Comparison of ENCODE assay signal across 22 cellular contexts in the genomic region with DNA sequence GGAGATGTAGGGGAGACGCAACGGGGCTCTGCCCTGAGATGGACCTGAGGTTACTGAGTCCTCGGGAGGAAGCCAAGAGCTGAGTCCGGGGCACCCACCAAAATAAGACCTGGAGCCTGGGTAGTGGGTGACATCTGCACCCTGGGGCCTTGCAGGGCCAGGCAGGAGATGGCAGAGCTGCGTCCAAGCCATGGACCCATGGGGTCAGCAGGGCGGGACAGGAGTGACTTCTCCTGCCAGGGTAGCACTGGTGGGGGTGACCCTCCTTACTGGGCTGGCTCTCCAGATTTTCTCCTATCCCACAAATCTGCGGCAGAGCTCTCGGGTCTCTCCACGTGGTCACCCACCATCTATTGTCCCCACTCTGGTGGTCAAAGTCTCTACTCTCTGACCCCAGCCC. TPM values are rescaled to one million over a fixed set of nuclear protein-coding genes. Genes with fewer than 3 reads are reported as not detected.
A peak's percentile ranks its signal among the peaks of the same experiment; 100 is the strongest.
DNase-seq lines count a peak whose midpoint lies in the region; ATAC-seq and TF ChIP-seq lines count a peak whose summit lies in the region.
"Had no signal": no experiment of that assay in that cellular context is flagged by ENCODE, and none has a peak within 500 bp of the region (broad histone marks: within the 10 kb centered on the region; RNA-seq: fewer than 3 reads in every experiment).

No MANE protein-coding gene starts in this region.

- no peaks in the 10 kb centered on the region for H3K36me3 ChIP-seq in esophagus muscularis mucosa

- H3K27ac Mint-ChIP-seq in activated CD4-positive, alpha-beta T cell treated with anti-CD3 and anti-CD28 coated beads, Interleukin-2, amount 10 ng/mL, durations not matched to agents 24 days and 14 days, result no peak overlapping the region
- no peak overlapping the region for H3K27ac Mint-ChIP-seq in osteocyte (ENCODE audit: unreplicated experiment)
- H3K27ac Mint-ChIP-seq: CD4-positive, alpha-beta memory T cell; H9; HFFc6 had no signal

- intact Hi-C loops in activated CD4-positive, alpha-beta T cell treated with anti-CD3 and anti-CD28 coated beads, Interleukin-2, amount 10 ng/mL, durations not matched to agents 24 days and 14 days (cut with micrococcal nuclease), result no loop called here
- intact Hi-C loops in esophagus muscularis mucosa (cut with DNase I), result no loop called here

- TF ChIP-seq CTCF in esophagus muscularis mucosa (IDR thresholded peaks at IDR 0.05) (no peak), osteocyte (IDR thresholded peaks at IDR 0.05) (no peak)

- no peak overlapping the region for H3K27ac ChIP-seq in esophagus muscularis mucosa (replicated peaks in 1 of 4)
- H3K27ac ChIP-seq: 22Rv1, GM23248 had no signal

- WGBS in esophagus muscularis mucosa, result 90% methylated on average over 9 of the region's 9 CpGs

- peaks cover 6% of the 10 kb centered on the region for H3K27me3 Mint-ChIP-seq in activated CD4-positive, alpha-beta T cell treated with anti-CD3 and anti-CD28 coated beads, Interleukin-2, amount 10 ng/mL, durations not matched to agents 24 days and 14 days
- peaks cover 60% of the 10 kb centered on the region for H3K27me3 Mint-ChIP-seq in osteocyte (ENCODE audit: unreplicated experiment)

- peak; percentile 37 for DNase-seq in activated CD4-positive, alpha-beta T cell treated with anti-CD3 and anti-CD28 coated beads, Interleukin-2, amount 10 ng/mL, durations not matched to agents 24 days and 14 days
- DNase-seq in activated CD4-positive, alpha-beta T cell treated with anti-CD3 and anti-CD28 coated beads for 1 hour, result no peak
- DNase-seq in esophagus muscularis mucosa (ENCODE audit: extremely low spot score) (peak; percentile 85), osteocyte (ENCODE audit: extremely low spot score, unreplicated experiment) (peak; percentile 77), hepatic stellate cell (ENCODE audit: low spot score) (no peak), NCI-H526 treated with DMSO at 0.1 percent for 48 hours (lab: John Stamatoyannopoulos, UW) (no peak), occipital lobe (lab: John Stamatoyannopoulos, UW) (no peak)
- DNase-seq: C1 segment of cervical spinal cord; Calu3; CD4-positive, alpha-beta memory T cell; COR-L47; DMS53; DMS79 treated with DMSO at 0.1 percent for 48 hours; GF-D8; H9; HFFc6 had no signal

- no peak for TF ChIP-seq EP300 in esophagus muscularis mucosa (IDR thresholded peaks at IDR 0.05)

- H3K4me3 Mint-ChIP-seq in activated CD4-positive, alpha-beta T cell treated with anti-CD3 and anti-CD28 coated beads, Interleukin-2, amount 10 ng/mL, durations not matched to agents 24 days and 14 days, result no peak overlapping the region
- no peak overlapping the region for H3K4me3 Mint-ChIP-seq in osteocyte (ENCODE audit: unreplicated experiment)
- H3K4me3 Mint-ChIP-seq: CD4-positive, alpha-beta memory T cell; H9; HFFc6 had no signal

- H3K36me3 Mint-ChIP-seq in activated CD4-positive, alpha-beta T cell treated with anti-CD3 and anti-CD28 coated beads, Interleukin-2, amount 10 ng/mL, durations not matched to agents 24 days and 14 days (ENCODE audit: low read depth), result no peaks in the 10 kb centered on the region
- no peaks in the 10 kb centered on the region for H3K36me3 Mint-ChIP-seq in osteocyte (ENCODE audit: unreplicated experiment)
- H3K36me3 Mint-ChIP-seq: CD4-positive, alpha-beta memory T cell had no signal

- no peaks in the 10 kb centered on the region for H3K4me1 Mint-ChIP-seq in activated CD4-positive, alpha-beta T cell treated with anti-CD3 and anti-CD28 coated beads, Interleukin-2, amount 10 ng/mL, durations not matched to agents 24 days and 14 days
- H3K4me1 Mint-ChIP-seq in osteocyte (ENCODE audit: unreplicated experiment), result no peaks in the 10 kb centered on the region
- H3K4me1 Mint-ChIP-seq: CD4-positive, alpha-beta memory T cell had no signal

- H3K9me3 Mint-ChIP-seq in activated CD4-positive, alpha-beta T cell treated with anti-CD3 and anti-CD28 coated beads, Interleukin-2, amount 10 ng/mL, durations not matched to agents 24 days and 14 days, result no peaks in the 10 kb centered on the region
- H3K9me3 Mint-ChIP-seq in osteocyte (ENCODE audit: unreplicated experiment), result no peaks in the 10 kb centered on the region
- H3K9me3 Mint-ChIP-seq: CD4-positive, alpha-beta memory T cell; H9; HFFc6 had no signal

- H3K4me1 ChIP-seq in esophagus muscularis mucosa, result no peaks in the 10 kb centered on the region

- no peak for TF ChIP-seq POLR2A in esophagus muscularis mucosa (IDR thresholded peaks at IDR 0.05; ENCODE audit: low read depth)

- peaks cover 0 to 3% (median 0%) of the 10 kb centered on the region in 4 donors for H3K27me3 ChIP-seq in esophagus muscularis mucosa

- ATAC-seq in GM19463 (IDR thresholded peaks at IDR 0.05; ENCODE audit: unreplicated experiment), result no peak
- ATAC-seq: HCT116 had no signal

- no peaks in the 10 kb centered on the region for H3K9me3 ChIP-seq in esophagus muscularis mucosa

- H3K4me3 ChIP-seq in esophagus muscularis mucosa, result no peak overlapping the region
- H3K4me3 ChIP-seq: GM23248 had no signal

RNA-seq across cellular contexts. Expression of gene GHRHR, which starts 2.1 kb away (rescaled TPM):
- total RNA-seq in activated CD4-positive, alpha-beta T cell treated with anti-CD3 and anti-CD28 coated beads, Interleukin-2, amount 10 ng/mL, durations not matched to agents 24 days and 14 days, result not detected in 2 replicates
- total RNA-seq in esophagus muscularis mucosa (not detected), osteocyte (not detected in 2 replicates), occipital lobe (not detected)
- total RNA-seq: Calu3; CD4-positive, alpha-beta memory T cell; Daoy; G401; GM23248; HFFc6 had no signal

RNA-seq across cellular contexts. Expression of gene AQP1, which starts 54.2 kb away (rescaled TPM):
- total RNA-seq in activated CD4-positive, alpha-beta T cell treated with anti-CD3 and anti-CD28 coated beads, Interleukin-2, amount 10 ng/mL, durations not matched to agents 24 days and 14 days, result not detected in 2 replicates
- total RNA-seq in esophagus muscularis mucosa (100 to 1,000 TPM; 362 to 578 (median 513) TPM), osteocyte (6.0 and 6.7 TPM in 2 replicates), occipital lobe (0.31 TPM)
- total RNA-seq: CD4-positive, alpha-beta memory T cell; G401 had no signal

Comparison
In these comparisons a context has a peak if more than half of its experiments do, and no peak if none do; other contexts are left out.
1. DNase-seq: peak in activated CD4-positive, alpha-beta T cell treated with anti-CD3 and anti-CD28 coated beads, Interleukin-2, amount 10 ng/mL, durations not matched to agents 24 days and 14 days (single experiment), esophagus muscularis mucosa (single experiment) and osteocyte (single experiment); none in activated CD4-positive, alpha-beta T cell treated with anti-CD3 and anti-CD28 coated beads for 1 hour (single experiment), hepatic stellate cell (single experiment), NCI-H526 treated with DMSO at 0.1 percent for 48 hours (single experiment) and occipital lobe (single experiment).
2. RNA of gene AQP1, which starts 54.2 kb away (total RNA-seq): 362 to 578 TPM in esophagus muscularis mucosa; 6.0 to 6.7 TPM in osteocyte, 0.31 TPM in occipital lobe (single experiment) and not detected in activated CD4-positive, alpha-beta T cell treated with anti-CD3 and anti-CD28 coated beads, Interleukin-2, amount 10 ng/mL, durations not matched to agents 24 days and 14 days; every median in the first group is over 10 times any median in the second.